Comparison of ENCODE assay signal across 1 cellular context in genomic region chr19:2840794-2841790, GRCh38.
A peak's percentile ranks its signal among the peaks of the same experiment; 100 is the strongest.
TF ChIP-seq lines count a peak whose summit lies in the region.

TSS of gene ZNF555 (plus strand) at chr19:2841475. CDS start at chr19:2841573, 98 bp downstream.

TF ChIP-seq in HepG2, 621 proteins besides CTCF, POLR2A, EP300 and RAD21 (continued from another document and continues in another):
- TF ChIP-seq, protein P1, sequence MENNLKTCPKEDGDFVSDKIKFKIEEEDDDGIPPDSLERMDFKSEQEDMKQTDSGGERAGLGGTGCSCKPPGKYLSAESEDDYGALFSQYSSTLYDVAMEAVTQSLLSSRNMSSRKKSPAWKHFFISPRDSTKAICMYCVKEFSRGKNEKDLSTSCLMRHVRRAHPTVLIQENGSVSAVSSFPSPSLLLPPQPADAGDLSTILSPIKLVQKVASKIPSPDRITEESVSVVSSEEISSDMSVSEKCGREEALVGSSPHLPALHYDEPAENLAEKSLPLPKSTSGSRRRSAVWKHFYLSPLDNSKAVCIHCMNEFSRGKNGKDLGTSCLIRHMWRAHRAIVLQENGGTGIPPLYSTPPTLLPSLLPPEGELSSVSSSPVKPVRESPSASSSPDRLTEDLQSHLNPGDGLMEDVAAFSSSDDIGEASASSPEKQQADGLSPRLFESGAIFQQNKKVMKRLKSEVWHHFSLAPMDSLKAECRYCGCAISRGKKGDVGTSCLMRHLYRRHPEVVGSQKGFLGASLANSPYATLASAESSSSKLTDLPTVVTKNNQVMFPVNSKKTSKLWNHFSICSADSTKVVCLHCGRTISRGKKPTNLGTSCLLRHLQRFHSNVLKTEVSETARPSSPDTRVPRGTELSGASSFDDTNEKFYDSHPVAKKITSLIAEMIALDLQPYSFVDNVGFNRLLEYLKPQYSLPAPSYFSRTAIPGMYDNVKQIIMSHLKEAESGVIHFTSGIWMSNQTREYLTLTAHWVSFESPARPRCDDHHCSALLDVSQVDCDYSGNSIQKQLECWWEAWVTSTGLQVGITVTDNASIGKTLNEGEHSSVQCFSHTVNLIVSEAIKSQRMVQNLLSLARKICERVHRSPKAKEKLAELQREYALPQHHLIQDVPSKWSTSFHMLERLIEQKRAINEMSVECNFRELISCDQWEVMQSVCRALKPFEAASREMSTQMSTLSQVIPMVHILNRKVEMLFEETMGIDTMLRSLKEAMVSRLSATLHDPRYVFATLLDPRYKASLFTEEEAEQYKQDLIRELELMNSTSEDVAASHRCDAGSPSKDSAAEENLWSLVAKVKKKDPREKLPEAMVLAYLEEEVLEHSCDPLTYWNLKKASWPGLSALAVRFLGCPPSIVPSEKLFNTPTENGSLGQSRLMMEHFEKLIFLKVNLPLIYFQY (CRISPR knock-in tag; IDR thresholded peaks at IDR 0.05; ENCODE audit: borderline replicate concordance), result no peak; the same call in 1 of the 2 replicates
- no peak for TF ChIP-seq YY1 (IDR thresholded peaks at IDR 0.05; ENCODE audit: insufficient read depth, insufficient replicate concordance, low read depth, low read length)
- TF ChIP-seq MTA3 (CRISPR knock-in tag; IDR thresholded peaks at IDR 0.05), result 0 out of 2 replicates have a peak, but pooled peaks have one; percentile 5
- no peak; the same call in 1 of the 2 replicates for TF ChIP-seq ZSCAN21 (CRISPR knock-in tag; IDR thresholded peaks at IDR 0.05; ENCODE audit: borderline replicate concordance)
- no peak for TF ChIP-seq RFXANK (CRISPR knock-in tag; IDR thresholded peaks at IDR 0.05)
- 0 out of 2 replicates have a peak, but pooled peaks have one; percentile 24 for TF ChIP-seq ARNTL (CRISPR knock-in tag; IDR thresholded peaks at IDR 0.05)
- no peak for TF ChIP-seq ZSCAN25 (CRISPR knock-in tag; IDR thresholded peaks at IDR 0.05)
- TF ChIP-seq, protein P2, sequence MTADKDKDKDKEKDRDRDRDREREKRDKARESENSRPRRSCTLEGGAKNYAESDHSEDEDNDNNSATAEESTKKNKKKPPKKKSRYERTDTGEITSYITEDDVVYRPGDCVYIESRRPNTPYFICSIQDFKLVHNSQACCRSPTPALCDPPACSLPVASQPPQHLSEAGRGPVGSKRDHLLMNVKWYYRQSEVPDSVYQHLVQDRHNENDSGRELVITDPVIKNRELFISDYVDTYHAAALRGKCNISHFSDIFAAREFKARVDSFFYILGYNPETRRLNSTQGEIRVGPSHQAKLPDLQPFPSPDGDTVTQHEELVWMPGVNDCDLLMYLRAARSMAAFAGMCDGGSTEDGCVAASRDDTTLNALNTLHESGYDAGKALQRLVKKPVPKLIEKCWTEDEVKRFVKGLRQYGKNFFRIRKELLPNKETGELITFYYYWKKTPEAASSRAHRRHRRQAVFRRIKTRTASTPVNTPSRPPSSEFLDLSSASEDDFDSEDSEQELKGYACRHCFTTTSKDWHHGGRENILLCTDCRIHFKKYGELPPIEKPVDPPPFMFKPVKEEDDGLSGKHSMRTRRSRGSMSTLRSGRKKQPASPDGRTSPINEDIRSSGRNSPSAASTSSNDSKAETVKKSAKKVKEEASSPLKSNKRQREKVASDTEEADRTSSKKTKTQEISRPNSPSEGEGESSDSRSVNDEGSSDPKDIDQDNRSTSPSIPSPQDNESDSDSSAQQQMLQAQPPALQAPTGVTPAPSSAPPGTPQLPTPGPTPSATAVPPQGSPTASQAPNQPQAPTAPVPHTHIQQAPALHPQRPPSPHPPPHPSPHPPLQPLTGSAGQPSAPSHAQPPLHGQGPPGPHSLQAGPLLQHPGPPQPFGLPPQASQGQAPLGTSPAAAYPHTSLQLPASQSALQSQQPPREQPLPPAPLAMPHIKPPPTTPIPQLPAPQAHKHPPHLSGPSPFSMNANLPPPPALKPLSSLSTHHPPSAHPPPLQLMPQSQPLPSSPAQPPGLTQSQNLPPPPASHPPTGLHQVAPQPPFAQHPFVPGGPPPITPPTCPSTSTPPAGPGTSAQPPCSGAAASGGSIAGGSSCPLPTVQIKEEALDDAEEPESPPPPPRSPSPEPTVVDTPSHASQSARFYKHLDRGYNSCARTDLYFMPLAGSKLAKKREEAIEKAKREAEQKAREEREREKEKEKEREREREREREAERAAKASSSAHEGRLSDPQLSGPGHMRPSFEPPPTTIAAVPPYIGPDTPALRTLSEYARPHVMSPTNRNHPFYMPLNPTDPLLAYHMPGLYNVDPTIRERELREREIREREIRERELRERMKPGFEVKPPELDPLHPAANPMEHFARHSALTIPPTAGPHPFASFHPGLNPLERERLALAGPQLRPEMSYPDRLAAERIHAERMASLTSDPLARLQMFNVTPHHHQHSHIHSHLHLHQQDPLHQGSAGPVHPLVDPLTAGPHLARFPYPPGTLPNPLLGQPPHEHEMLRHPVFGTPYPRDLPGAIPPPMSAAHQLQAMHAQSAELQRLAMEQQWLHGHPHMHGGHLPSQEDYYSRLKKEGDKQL (CRISPR knock-in tag; IDR thresholded peaks at IDR 0.05; ENCODE audit: low read depth), result no peak
- TF ChIP-seq ZNF781 (CRISPR knock-in tag; IDR thresholded peaks at IDR 0.05; ENCODE audit: borderline replicate concordance, not compliant biosample characterization), result peak; percentile 61
- TF ChIP-seq GMEB1 (CRISPR knock-in tag; IDR thresholded peaks at IDR 0.05; ENCODE audit: borderline replicate concordance), result peak; percentile 94
- no peak for TF ChIP-seq CEBPB (IDR thresholded peaks at IDR 0.05; ENCODE audit: borderline replicate concordance, low read depth, low read length)
- peak; percentile 44; the same call in 1 of the 2 replicates for TF ChIP-seq ONECUT2 (CRISPR knock-in tag; IDR thresholded peaks at IDR 0.05)
- TF ChIP-seq ZNF530 (CRISPR knock-in tag; IDR thresholded peaks at IDR 0.05; ENCODE audit: low read depth), result no peak
- peak; percentile 31 for TF ChIP-seq ZNF18 (CRISPR knock-in tag; IDR thresholded peaks at IDR 0.05; ENCODE audit: insufficient replicate concordance)
- TF ChIP-seq, protein P3, sequence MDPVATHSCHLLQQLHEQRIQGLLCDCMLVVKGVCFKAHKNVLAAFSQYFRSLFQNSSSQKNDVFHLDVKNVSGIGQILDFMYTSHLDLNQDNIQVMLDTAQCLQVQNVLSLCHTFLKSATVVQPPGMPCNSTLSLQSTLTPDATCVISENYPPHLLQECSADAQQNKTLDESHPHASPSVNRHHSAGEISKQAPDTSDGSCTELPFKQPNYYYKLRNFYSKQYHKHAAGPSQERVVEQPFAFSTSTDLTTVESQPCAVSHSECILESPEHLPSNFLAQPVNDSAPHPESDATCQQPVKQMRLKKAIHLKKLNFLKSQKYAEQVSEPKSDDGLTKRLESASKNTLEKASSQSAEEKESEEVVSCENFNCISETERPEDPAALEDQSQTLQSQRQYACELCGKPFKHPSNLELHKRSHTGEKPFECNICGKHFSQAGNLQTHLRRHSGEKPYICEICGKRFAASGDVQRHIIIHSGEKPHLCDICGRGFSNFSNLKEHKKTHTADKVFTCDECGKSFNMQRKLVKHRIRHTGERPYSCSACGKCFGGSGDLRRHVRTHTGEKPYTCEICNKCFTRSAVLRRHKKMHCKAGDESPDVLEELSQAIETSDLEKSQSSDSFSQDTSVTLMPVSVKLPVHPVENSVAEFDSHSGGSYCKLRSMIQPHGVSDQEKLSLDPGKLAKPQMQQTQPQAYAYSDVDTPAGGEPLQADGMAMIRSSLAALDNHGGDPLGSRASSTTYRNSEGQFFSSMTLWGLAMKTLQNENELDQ (CRISPR knock-in tag; IDR thresholded peaks at IDR 0.05; ENCODE audit: borderline replicate concordance), result no peak
- no peak for TF ChIP-seq KLF13 (CRISPR knock-in tag; IDR thresholded peaks at IDR 0.05)
- no peak for TF ChIP-seq ZNF703 (CRISPR knock-in tag; IDR thresholded peaks at IDR 0.05; ENCODE audit: borderline replicate concordance)
- TF ChIP-seq ZSCAN5A (CRISPR knock-in tag; IDR thresholded peaks at IDR 0.05; ENCODE audit: borderline replicate concordance), result peak; percentile 19; the same call in 1 of the 2 replicates
- TF ChIP-seq IKZF1 (IDR thresholded peaks at IDR 0.05), result no peak
- TF ChIP-seq ZNF605 (CRISPR knock-in tag; IDR thresholded peaks at IDR 0.05), result peak; percentile 84
- no peak for TF ChIP-seq NAIF1 (CRISPR knock-in tag; IDR thresholded peaks at IDR 0.05; ENCODE audit: borderline replicate concordance)
- TF ChIP-seq, protein P4, sequence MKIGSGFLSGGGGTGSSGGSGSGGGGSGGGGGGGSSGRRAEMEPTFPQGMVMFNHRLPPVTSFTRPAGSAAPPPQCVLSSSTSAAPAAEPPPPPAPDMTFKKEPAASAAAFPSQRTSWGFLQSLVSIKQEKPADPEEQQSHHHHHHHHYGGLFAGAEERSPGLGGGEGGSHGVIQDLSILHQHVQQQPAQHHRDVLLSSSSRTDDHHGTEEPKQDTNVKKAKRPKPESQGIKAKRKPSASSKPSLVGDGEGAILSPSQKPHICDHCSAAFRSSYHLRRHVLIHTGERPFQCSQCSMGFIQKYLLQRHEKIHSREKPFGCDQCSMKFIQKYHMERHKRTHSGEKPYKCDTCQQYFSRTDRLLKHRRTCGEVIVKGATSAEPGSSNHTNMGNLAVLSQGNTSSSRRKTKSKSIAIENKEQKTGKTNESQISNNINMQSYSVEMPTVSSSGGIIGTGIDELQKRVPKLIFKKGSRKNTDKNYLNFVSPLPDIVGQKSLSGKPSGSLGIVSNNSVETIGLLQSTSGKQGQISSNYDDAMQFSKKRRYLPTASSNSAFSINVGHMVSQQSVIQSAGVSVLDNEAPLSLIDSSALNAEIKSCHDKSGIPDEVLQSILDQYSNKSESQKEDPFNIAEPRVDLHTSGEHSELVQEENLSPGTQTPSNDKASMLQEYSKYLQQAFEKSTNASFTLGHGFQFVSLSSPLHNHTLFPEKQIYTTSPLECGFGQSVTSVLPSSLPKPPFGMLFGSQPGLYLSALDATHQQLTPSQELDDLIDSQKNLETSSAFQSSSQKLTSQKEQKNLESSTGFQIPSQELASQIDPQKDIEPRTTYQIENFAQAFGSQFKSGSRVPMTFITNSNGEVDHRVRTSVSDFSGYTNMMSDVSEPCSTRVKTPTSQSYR (CRISPR knock-in tag; IDR thresholded peaks at IDR 0.05; ENCODE audit: borderline replicate concordance), result peak; percentile 23; the same call in 1 of the 2 replicates
- TF ChIP-seq, protein P5, sequence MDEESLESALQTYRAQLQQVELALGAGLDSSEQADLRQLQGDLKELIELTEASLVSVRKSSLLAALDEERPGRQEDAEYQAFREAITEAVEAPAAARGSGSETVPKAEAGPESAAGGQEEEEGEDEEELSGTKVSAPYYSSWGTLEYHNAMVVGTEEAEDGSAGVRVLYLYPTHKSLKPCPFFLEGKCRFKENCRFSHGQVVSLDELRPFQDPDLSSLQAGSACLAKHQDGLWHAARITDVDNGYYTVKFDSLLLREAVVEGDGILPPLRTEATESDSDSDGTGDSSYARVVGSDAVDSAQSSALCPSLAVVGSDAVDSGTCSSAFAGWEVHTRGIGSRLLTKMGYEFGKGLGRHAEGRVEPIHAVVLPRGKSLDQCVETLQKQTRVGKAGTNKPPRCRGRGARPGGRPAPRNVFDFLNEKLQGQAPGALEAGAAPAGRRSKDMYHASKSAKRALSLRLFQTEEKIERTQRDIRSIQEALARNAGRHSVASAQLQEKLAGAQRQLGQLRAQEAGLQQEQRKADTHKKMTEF (CRISPR knock-in tag; IDR thresholded peaks at IDR 0.05), result peak; percentile 95
- TF ChIP-seq SRSF4 (IDR thresholded peaks at IDR 0.05; ENCODE audit: low read depth, low read length, poor library complexity, severe bottlenecking), result no peak
- no peak; the same call in 1 of the 2 replicates for TF ChIP-seq ZNF746 (CRISPR knock-in tag; IDR thresholded peaks at IDR 0.05)
- TF ChIP-seq REPIN1 (CRISPR knock-in tag; IDR thresholded peaks at IDR 0.05; ENCODE audit: borderline replicate concordance, low read depth), result peak; percentile 84; the same call in 1 of the 2 replicates
- TF ChIP-seq MXI1 (IDR thresholded peaks at IDR 0.05; ENCODE audit: borderline replicate concordance, low read depth, low read length), result peak; percentile 54; the same call in 1 of the 3 replicates
- TF ChIP-seq ELF1 (CRISPR knock-in tag; IDR thresholded peaks at IDR 0.05), result no peak
- TF ChIP-seq FOXK1 (CRISPR knock-in tag; IDR thresholded peaks at IDR 0.05; ENCODE audit: borderline replicate concordance, low read depth), result peak; percentile 45; the same call in 1 of the 2 replicates
- no peak for TF ChIP-seq HMG20A (CRISPR knock-in tag; IDR thresholded peaks at IDR 0.05; ENCODE audit: borderline replicate concordance)
- TF ChIP-seq SP140L (CRISPR knock-in tag; IDR thresholded peaks at IDR 0.05; ENCODE audit: borderline replicate concordance), result no peak
- TF ChIP-seq ZFP36 (IDR thresholded peaks at IDR 0.05; ENCODE audit: borderline replicate concordance, low read depth, low read length, partially characterized antibody), result no peak
- TF ChIP-seq SCMH1 (CRISPR knock-in tag; IDR thresholded peaks at IDR 0.05; ENCODE audit: borderline replicate concordance), result no peak
- no peak for TF ChIP-seq MAZ (IDR thresholded peaks at IDR 0.05; ENCODE audit: borderline replicate concordance, low read depth, low read length)
- TF ChIP-seq MAZ (CRISPR knock-in tag; IDR thresholded peaks at IDR 0.05; ENCODE audit: low read depth), result no peak; the same call in 1 of the 2 replicates
- TF ChIP-seq ZNF720 (CRISPR knock-in tag; IDR thresholded peaks at IDR 0.05), result no peak
- TF ChIP-seq ATF7 (IDR thresholded peaks at IDR 0.05), result peak; percentile 98
- peak; percentile 94 for TF ChIP-seq ATF7 (CRISPR knock-in tag; IDR thresholded peaks at IDR 0.05)
- peak; percentile 81; the same call in 1 of the 2 replicates for TF ChIP-seq ZNF619 (CRISPR knock-in tag; IDR thresholded peaks at IDR 0.05)
